In genomic region chr12:47750916-47751470, GRCh38 we compare ENCODE assay signal across 22 cellular contexts. TPM values are rescaled to one million over a fixed set of nuclear protein-coding genes. Genes with fewer than 3 reads are reported as not detected.
DNase-seq lines count a peak whose midpoint lies in the region; ATAC-seq and TF ChIP-seq lines count a peak whose summit lies in the region.
"Had no signal": no experiment of that assay in that cellular context is flagged by ENCODE, and none has a peak within 500 bp of the region (broad histone marks: within the 10 kb centered on the region; RNA-seq: fewer than 3 reads in every experiment).

No MANE protein-coding gene starts in this region.

- H3K36me3 ChIP-seq in PC-9 (ENCODE audit: low read depth), result no peaks in the 10 kb centered on the region

- CTCF ChIA-PET in PC-9 (lab: Charles Lee), result no interaction called here

- H3K4me1 ChIP-seq in PC-9 (replicated peaks; ENCODE audit: insufficient read depth), result peaks cover 60% of the 10 kb centered on the region

- H3F3A ChIP-seq in PC-9 (ENCODE audit: insufficient read depth, low read depth), result peaks cover 53% of the 10 kb centered on the region

- no TSS peak for BruUV-seq in PC-9 (replicated peaks; lab: Mats Ljungman, UMichigan)

- H3K4me3 Mint-ChIP-seq in stimulated activated memory B cell treated with anti-CD40 and anti-IgM and Interleukin-4, amounts not matched to agents 10 μg/mL and 1 μg/mL and 100 μg/mL, for 72 hours, result no peak overlapping the region
- H3K4me3 Mint-ChIP-seq: CD14-positive monocyte had no signal

- peaks cover 6% of the 10 kb centered on the region for H3K36me3 Mint-ChIP-seq in stimulated activated memory B cell treated with anti-CD40 and anti-IgM and Interleukin-4, amounts not matched to agents 10 μg/mL and 1 μg/mL and 100 μg/mL, for 72 hours
- H3K36me3 Mint-ChIP-seq: CD14-positive monocyte had no signal

- H3K79me2 ChIP-seq in PC-9 (ENCODE audit: low read depth), result 0 out of 2 replicates have a peak, but pooled peaks cover 3% of the 10 kb centered on the region

- H3K9me2 ChIP-seq in PC-9 (ENCODE audit: insufficient read depth), result no peaks in the 10 kb centered on the region

- POLR2A ChIA-PET in PC-9 (lab: Charles Lee; ENCODE audit: unreplicated experiment), result no interaction called here

- H3K4me1 Mint-ChIP-seq in stimulated activated memory B cell treated with anti-CD40 and anti-IgM and Interleukin-4, amounts not matched to agents 10 μg/mL and 1 μg/mL and 100 μg/mL, for 72 hours, result peaks cover 68% of the 10 kb centered on the region

- no peaks in the 10 kb centered on the region for H3K9me3 ChIP-seq in PC-9 (ENCODE audit: insufficient read depth, low read depth)

- H3K4me2 ChIP-seq in PC-9, result peak overlapping the region; percentile 97; the same call in 1 of the 2 replicates

- no peak for ATAC-seq in stimulated activated memory B cell treated with anti-CD40 and anti-IgM and Interleukin-4, amounts not matched to agents 10 μg/mL and 1 μg/mL and 100 μg/mL, for 72 hours
- ATAC-seq in GM19395 (IDR thresholded peaks at IDR 0.05; ENCODE audit: unreplicated experiment) (no peak), GM21786 (IDR thresholded peaks at IDR 0.05; ENCODE audit: unreplicated experiment) (no peak)

- no peaks in the 10 kb centered on the region for H3K27me3 ChIP-seq in PC-9 (ENCODE audit: insufficient read depth, low read depth)

- H4K20me1 ChIP-seq in PC-9 (ENCODE audit: insufficient read depth), result no peaks in the 10 kb centered on the region

- no peaks in the 10 kb centered on the region for H3K9me3 Mint-ChIP-seq in stimulated activated memory B cell treated with anti-CD40 and anti-IgM and Interleukin-4, amounts not matched to agents 10 μg/mL and 1 μg/mL and 100 μg/mL, for 72 hours
- H3K9me3 Mint-ChIP-seq: CD14-positive monocyte had no signal

- no peak overlapping the region for H2AFZ ChIP-seq in PC-9
- H2AFZ ChIP-seq: GM23248 had no signal

- no peak overlapping the region for H3K4me3 ChIP-seq in PC-9
- H3K4me3 ChIP-seq: GM23248, SK-N-MC had no signal

- 0 out of 2 replicates have a peak overlapping the region, but pooled peaks have one; percentile 73 for H3K27ac ChIP-seq in C4-2B
- no peak overlapping the region for H3K27ac ChIP-seq in PC-9
- H3K27ac ChIP-seq in epithelial cell of prostate, result peak overlapping the region; percentile 100
- H3K27ac ChIP-seq: GM23248, SK-N-MC had no signal

- peak overlapping the region; percentile 47 for H3K27ac Mint-ChIP-seq in stimulated activated memory B cell treated with anti-CD40 and anti-IgM and Interleukin-4, amounts not matched to agents 10 μg/mL and 1 μg/mL and 100 μg/mL, for 72 hours

- no peak for DNase-seq in PC-9
- DNase-seq in epithelial cell of prostate (ENCODE audit: low read depth, low spot score), result no peak
- DNase-seq in DMS 273 treated with DMSO at 0.1 percent for 48 hours (lab: John Stamatoyannopoulos, UW), result no peak
- DNase-seq in stimulated activated CD4-positive, alpha-beta T cell treated with anti-CD3 and anti-CD28 coated beads, Interleukin-4, amount 100 ng/mL, for 24 hours, result no peak
- DNase-seq: ACHN, GM23248, HCEC 1CT, KG1, NCI-H1092, NCI-H1436, NCI-H187 treated with DMSO at 0.1 percent for 48 hours, NCI-H2107, NCI-H510A, NCI-H774, SHP77 treated with DMSO at 0.1 percent for 48 hours had no signal

- intact Hi-C loops in PC-9 (cut with micrococcal nuclease; ENCODE audit: unreplicated experiment), result loop anchor here (5.0 kb wide), 1 partner anchor 1369 kb away; no protein-coding TSS in a partner anchor

- no peaks in the 10 kb centered on the region for H3K27me3 Mint-ChIP-seq in stimulated activated memory B cell treated with anti-CD40 and anti-IgM and Interleukin-4, amounts not matched to agents 10 μg/mL and 1 μg/mL and 100 μg/mL, for 72 hours

- TF ChIP-seq CTCF in C4-2B (conservative IDR thresholded peaks at IDR 0.05), result no peak
- no peak for TF ChIP-seq CTCF in PC-9 (conservative IDR thresholded peaks at IDR 0.05)

RNA-seq across cellular contexts. Expression of gene RAPGEF3, which starts 7.7 kb away (rescaled TPM):
- 4.1 and 5.7 TPM in 2 replicates for total RNA-seq in PC-9 (2021)

RNA-seq across cellular contexts. Expression of gene SLC48A1, which starts 22.0 kb away (rescaled TPM):
- 76.4 and 108 TPM in 2 replicates for total RNA-seq in PC-9 (2021)

RNA-seq across cellular contexts. Expression of gene ENDOU, which starts 25.7 kb away (rescaled TPM):
- 0.25 and 0.39 TPM in 2 replicates for total RNA-seq in PC-9 (2021)
- total RNA-seq: HT1080 had no signal

RNA-seq across cellular contexts. Expression of gene RPAP3, which starts 45.2 kb away (rescaled TPM):
- total RNA-seq in PC-9 (2021), result 31.6 and 37.0 TPM in 2 replicates
